Comparison of ENCODE assay signal across 27 cellular contexts in the genomic region with DNA sequence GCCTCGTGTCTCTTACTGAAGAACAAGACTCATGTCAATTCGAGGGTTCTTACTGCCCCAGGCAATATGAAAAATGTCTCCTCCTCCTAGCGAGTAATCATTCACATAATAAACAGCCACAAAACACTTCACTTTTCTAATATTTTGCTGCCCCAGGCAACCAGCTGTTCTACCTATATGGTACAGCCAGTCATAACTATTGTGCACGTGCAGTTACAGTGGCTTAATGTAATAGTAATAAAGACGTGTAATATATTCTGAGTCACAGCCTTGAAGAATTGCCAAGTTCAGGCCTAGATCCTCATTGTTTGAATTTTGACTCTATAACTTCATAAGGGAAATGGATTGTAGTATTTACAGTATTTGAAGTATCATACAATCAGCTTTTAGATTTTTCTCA.
DNase-seq lines count a peak whose midpoint lies in the region; ATAC-seq and TF ChIP-seq lines count a peak whose summit lies in the region.
"Had no signal": no experiment of that assay in that cellular context is flagged by ENCODE, and none has a peak within 500 bp of the region (broad histone marks: within the 10 kb centered on the region; RNA-seq: fewer than 3 reads in every experiment).

No MANE protein-coding gene starts in this region.

- H2AFZ ChIP-seq in fibroblast of lung (ENCODE audit: low read length), result no peak overlapping the region

- H3K36me3 ChIP-seq in SK-N-MC (ENCODE audit: insufficient read depth, low read length) (no peaks in the 10 kb centered on the region), fibroblast of lung (ENCODE audit: control insufficient read depth, insufficient read depth, low read length) (no peaks in the 10 kb centered on the region)
- H3K36me3 ChIP-seq: BLaER1 treated with 17β-estradiol and CSF1 and Interleukin-3, amounts not matched to agents 10 nM and 100 nM; upper lobe of left lung had no signal

- in situ Hi-C loops in GM13977 (cut with MboI; ENCODE audit: low pct_unique_long_range_greater_than_20kb, low sequenced_read_pairs, unreplicated experiment), result no loop called here

- no peak overlapping the region for H3K27ac ChIP-seq in SK-N-MC
- no peak overlapping the region for H3K27ac ChIP-seq in fibroblast of lung (ENCODE audit: insufficient read depth, low read length)
- H3K27ac ChIP-seq: BLaER1 treated with 17β-estradiol and CSF1 and Interleukin-3, amounts not matched to agents 10 nM and 100 nM; upper lobe of left lung had no signal

- ATAC-seq in HG02973 (IDR thresholded peaks at IDR 0.05; ENCODE audit: unreplicated experiment), result no peak
- ATAC-seq: activated CD4-positive, alpha-beta T cell treated with anti-CD3 and anti-CD28 coated beads for 36 hours; activated CD8-positive, alpha-beta T cell treated with anti-CD3 and anti-CD28 coated beads, Interleukin-2, amount 10 ng/mL, durations not matched to agents 7 days and 5 days; K562; left colon; sciatic nerve; SK-N-SH treated with all-trans-retinoic acid at 6 μM for 48 hours; stimulated activated memory B cell treated with anti-CD40 and anti-IgM and Interleukin-4, amounts not matched to agents 10 μg/mL and 1 μg/mL and 100 μg/mL, for 72 hours had no signal

- H3K9ac ChIP-seq in SK-N-MC (ENCODE audit: insufficient read length) (no peak overlapping the region), fibroblast of lung (ENCODE audit: insufficient read depth, low read length) (no peak overlapping the region)
- H3K9ac ChIP-seq: BLaER1 treated with 17β-estradiol and CSF1 and Interleukin-3, amounts not matched to agents 10 nM and 100 nM had no signal

- H3K4me1 ChIP-seq in fibroblast of lung (ENCODE audit: control insufficient read depth, extremely low read depth, insufficient read depth, low read length), result no peaks in the 10 kb centered on the region
- H3K4me1 ChIP-seq: BLaER1 treated with 17β-estradiol and CSF1 and Interleukin-3, amounts not matched to agents 10 nM and 100 nM; upper lobe of left lung had no signal

- H3K27me3 ChIP-seq in fibroblast of lung (ENCODE audit: control insufficient read depth, insufficient read depth, low read length), result no peaks in the 10 kb centered on the region
- H3K27me3 ChIP-seq: BLaER1 treated with 17β-estradiol and CSF1 and Interleukin-3, amounts not matched to agents 10 nM and 100 nM; upper lobe of left lung had no signal

- TF ChIP-seq CTCF in fibroblast of lung (conservative IDR thresholded peaks at IDR 0.05 in 1 of 2, IDR thresholded peaks at IDR 0.05 in 1 of 2; ENCODE audit: low read depth in 1 of 2, low read length in 2 of 2) (no peak), GM13977 (IDR thresholded peaks at IDR 0.05; ENCODE audit: extremely low read depth, insufficient read depth, missing control alignments) (no peak)

- H3K9me3 ChIP-seq in SK-N-MC (ENCODE audit: low read depth, low read length) (no peaks in the 10 kb centered on the region), fibroblast of lung (ENCODE audit: control insufficient read depth, insufficient read depth, low read depth, low read length) (no peaks in the 10 kb centered on the region)
- H3K9me3 ChIP-seq: BLaER1 treated with 17β-estradiol and CSF1 and Interleukin-3, amounts not matched to agents 10 nM and 100 nM; upper lobe of left lung had no signal

- DNase-seq in HPDE6-E6E7 (ENCODE audit: extremely low spot score) (peak; percentile 1), NCI-H1105 treated with DMSO at 0.1 percent for 48 hours (lab: John Stamatoyannopoulos, UW) (peak; percentile 59), SK-N-MC (ENCODE audit: low read depth, low spot score) (peak; percentile 35), fibroblast of lung (ENCODE audit: low read depth in 2 of 2) (peak; percentile 30 to 50), inferior parietal cortex (ENCODE audit: extremely low spot score) (no peak), ecto neural progenitor cell (ENCODE audit: low spot score) (no peak), GM13977 (ENCODE audit: low spot score) (no peak)
- DNase-seq: activated CD4-positive, alpha-beta T cell treated with anti-CD3 and anti-CD28 coated beads for 36 hours; activated CD8-positive, alpha-beta T cell treated with anti-CD3 and anti-CD28 coated beads, Interleukin-2, amount 10 ng/mL, durations not matched to agents 7 days and 5 days; activated gamma-delta T cell; activated T-cell treated with anti-CD3 and anti-CD28 coated beads for 4 hours; COR-L47; DND-41; H9; left colon; MM.1S; NCI-H2171 treated with DMSO at 0.1 percent for 48 hours; NCI-H524; stimulated activated CD4-positive, alpha-beta T cell treated with anti-CD3 and anti-CD28 coated beads, Interleukin-4, amount 100 ng/mL, for 4 hours; substantia nigra; upper lobe of left lung had no signal

- H4K20me1 ChIP-seq in fibroblast of lung (ENCODE audit: control insufficient read depth, extremely low read depth, insufficient read depth, low read length), result no peaks in the 10 kb centered on the region
- H4K20me1 ChIP-seq: BLaER1 treated with 17β-estradiol and CSF1 and Interleukin-3, amounts not matched to agents 10 nM and 100 nM had no signal

- no peak overlapping the region for H3K4me3 ChIP-seq in SK-N-MC
- no peak overlapping the region for H3K4me3 ChIP-seq in fibroblast of lung (replicated peaks in 1 of 4; ENCODE audit: control extremely low read depth in 1 of 4, insufficient read depth in 1 of 4, low read depth in 3 of 4, low read length in 4 of 4)
- H3K4me3 ChIP-seq: BLaER1 treated with 17β-estradiol and CSF1 and Interleukin-3, amounts not matched to agents 10 nM and 100 nM; K562; upper lobe of left lung had no signal

- no peak overlapping the region for H3K4me2 ChIP-seq in fibroblast of lung (ENCODE audit: extremely low read depth, insufficient read depth, low read length)
- H3K4me2 ChIP-seq: BLaER1 treated with 17β-estradiol and CSF1 and Interleukin-3, amounts not matched to agents 10 nM and 100 nM had no signal

- H3K79me2 ChIP-seq in fibroblast of lung (ENCODE audit: control insufficient read depth, insufficient read depth, low read length), result no peaks in the 10 kb centered on the region

Comparison
In these comparisons a context has a peak if more than half of its experiments do, and no peak if none do; other contexts are left out.
1. DNase-seq: peak in HPDE6-E6E7 (single experiment), NCI-H1105 treated with DMSO at 0.1 percent for 48 hours (single experiment), SK-N-MC (single experiment) and fibroblast of lung (2 of 2); none in inferior parietal cortex (single experiment), ecto neural progenitor cell (single experiment) and GM13977 (single experiment).